Comparison of ENCODE assay signal across 12 cellular contexts in the genomic region with DNA sequence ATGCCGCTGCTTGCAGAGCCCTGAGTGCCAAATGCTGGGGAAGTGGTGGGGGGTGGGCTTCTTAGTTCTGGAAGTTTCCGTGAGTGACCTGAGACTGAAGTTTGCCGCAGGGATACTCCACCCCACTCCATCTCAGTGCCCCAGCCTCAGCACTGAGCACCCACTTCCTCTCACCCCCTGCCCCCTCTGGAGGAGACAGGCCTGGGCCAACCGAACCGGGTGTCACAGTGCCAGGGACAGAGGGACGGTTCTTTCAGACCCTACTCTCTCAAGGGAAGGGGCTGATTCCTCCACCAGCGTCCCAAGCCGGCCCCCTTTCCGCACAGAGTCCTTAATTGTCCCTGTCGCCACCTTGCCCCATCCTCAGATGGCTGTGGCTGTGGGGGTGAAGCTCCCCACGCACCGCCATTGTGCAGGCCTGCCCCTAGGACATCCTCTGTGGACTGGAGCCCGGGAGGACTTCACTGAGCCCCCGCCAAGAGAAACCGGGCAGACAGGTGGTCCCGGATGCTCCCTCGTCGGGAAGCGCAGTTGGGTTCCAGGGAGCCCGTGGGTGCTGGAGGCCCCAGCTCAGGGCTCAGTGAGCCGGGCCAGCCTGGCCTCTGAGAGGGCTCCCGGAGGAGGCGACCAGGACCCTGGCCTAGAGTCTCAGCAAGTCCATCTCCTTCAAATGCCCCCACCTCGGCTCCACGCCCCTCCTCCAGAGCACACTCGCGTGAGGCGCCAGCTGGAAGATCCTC. TPM values are rescaled to one million over a fixed set of nuclear protein-coding genes. Genes with fewer than 3 reads are reported as not detected.
DNase-seq lines count a peak whose midpoint lies in the region; ATAC-seq, FAIRE-seq and TF ChIP-seq lines count a peak whose summit lies in the region.
"Had no signal": no experiment of that assay in that cellular context is flagged by ENCODE, and none has a peak within 500 bp of the region (broad histone marks: within the 10 kb centered on the region; RNA-seq: fewer than 3 reads in every experiment).

No MANE protein-coding gene starts in this region.

- H3K4me3 ChIP-seq in HepG2 (replicated peaks in 1 of 3; ENCODE audit: insufficient read depth in 1 of 3, low read depth in 2 of 3, low read length in 3 of 3), result peak overlapping the region in 2 of 3 experiments; percentile 63 to 78; a peak in 3 of 6 replicates
- no peak overlapping the region for H3K4me3 ChIP-seq in right lobe of liver
- no peak overlapping the region for H3K4me3 ChIP-seq in PC-3 (ENCODE audit: low read length)
- H3K4me3 ChIP-seq in iPS DF 6.9 (ENCODE audit: low read length), result peak overlapping the region; percentile 68; the same call in 1 of the 2 replicates
- H3K4me3 ChIP-seq in thymus (ENCODE audit: low read length), result no peak overlapping the region

- no peaks in the 10 kb centered on the region for H3K79me2 ChIP-seq in HepG2 (ENCODE audit: insufficient read depth, low read length)
- no peaks in the 10 kb centered on the region for H3K79me2 ChIP-seq in PC-3 (ENCODE audit: low read length)

- no peak for TF ChIP-seq POLR2A in HepG2 (IDR thresholded peaks at IDR 0.05; ENCODE audit: insufficient read depth in 1 of 2, low read depth in 2 of 2, low read length in 2 of 2)
- no peak for TF ChIP-seq POLR2A in right lobe of liver (IDR thresholded peaks at IDR 0.05)
- no peak for TF ChIP-seq POLR2A in H54 (IDR thresholded peaks at IDR 0.05; ENCODE audit: low read depth, low read length)

- peak; percentile 3; the same call in 2 of the 3 replicates for ATAC-seq in HepG2
- ATAC-seq in right lobe of liver, result no peak
- no peak for ATAC-seq in PC-3
- no peak for ATAC-seq in GM18502 (IDR thresholded peaks at IDR 0.05; ENCODE audit: poor library complexity, unreplicated experiment)

- H3F3A ChIP-seq in PC-3 (ENCODE audit: low read length, unreplicated experiment), result no peaks in the 10 kb centered on the region

- H3K4me1 ChIP-seq in HepG2 (ENCODE audit: insufficient read depth, low read length) (peaks cover 23% of the 10 kb centered on the region), right lobe of liver (peaks cover 0 to 11% (median 5%) of the 10 kb centered on the region in 4 donors), PC-3 (ENCODE audit: insufficient read depth, low read length) (0 out of 2 replicates have a peak, but pooled peaks cover 11% of the 10 kb centered on the region), iPS DF 6.9 (ENCODE audit: control insufficient read depth, insufficient read depth, low read length) (peaks cover 7% of the 10 kb centered on the region), thymus (ENCODE audit: control insufficient read depth, insufficient read depth, low read length) (peaks cover 32% of the 10 kb centered on the region)

- intact Hi-C loops in HepG2 (cut with micrococcal nuclease; ENCODE audit: unreplicated experiment) (no loop called here), right lobe of liver (cut with DNase I) (no loop called here), PC-3 (cut with micrococcal nuclease) (loop anchor here (10.0 kb wide), 1 partner anchor 58 kb away; no protein-coding TSS in a partner anchor)

- no peak overlapping the region for H3K27ac ChIP-seq in HepG2 (ENCODE audit: extremely low read length, insufficient read depth, low read length)
- H3K27ac ChIP-seq in right lobe of liver, result no peak overlapping the region
- no peak overlapping the region for H3K27ac ChIP-seq in PC-3 (ENCODE audit: low read length)
- no peak overlapping the region for H3K27ac ChIP-seq in iPS DF 6.9 (ENCODE audit: low read length)
- peak overlapping the region; percentile 60 for H3K27ac ChIP-seq in thymus (ENCODE audit: low read depth)
- H3K27ac ChIP-seq: heart left ventricle had no signal

- BruUV-seq in HepG2 (replicated peaks; lab: Mats Ljungman, UMichigan), result no TSS peak
- BruUV-seq in PC-3 (replicated peaks; lab: Mats Ljungman, UMichigan), result no TSS peak

- peak overlapping the region; percentile 91 for H3K4me2 ChIP-seq in HepG2 (ENCODE audit: low read depth, low read length)
- peak overlapping the region; percentile 98; the same call in 1 of the 2 replicates for H3K4me2 ChIP-seq in PC-3 (ENCODE audit: low read length)

- H3K9me3 ChIP-seq in HepG2 (ENCODE audit: low read length) (no peaks in the 10 kb centered on the region), right lobe of liver (no peaks in the 10 kb centered on the region), PC-3 (ENCODE audit: low read length) (no peaks in the 10 kb centered on the region), iPS DF 6.9 (ENCODE audit: control insufficient read depth, insufficient read depth, low read length) (no peaks in the 10 kb centered on the region), thymus (ENCODE audit: control insufficient read depth) (no peaks in the 10 kb centered on the region)
- H3K9me3 ChIP-seq: heart left ventricle had no signal

- TF ChIP-seq EP300 in HepG2 (IDR thresholded peaks at IDR 0.05; ENCODE audit: low read depth in 2 of 2, low read length in 2 of 2) (no peak), HepG2 (CRISPR knock-in tag; IDR thresholded peaks at IDR 0.05; ENCODE audit: borderline replicate concordance) (no peak)

- peaks cover 0 to 15% of the 10 kb centered on the region in 2 experiments; a peak in 3 of 5 replicates for H3K27me3 ChIP-seq in HepG2 (ENCODE audit: control insufficient read depth in 1 of 2, insufficient read depth in 2 of 2, low read length in 2 of 2)
- H3K27me3 ChIP-seq in right lobe of liver, result peaks cover 5 to 19% of the 10 kb centered on the region in 2 donors
- H3K27me3 ChIP-seq in PC-3 (ENCODE audit: low read length), result no peaks in the 10 kb centered on the region
- no peaks in the 10 kb centered on the region; the same call in 1 of the 2 replicates for H3K27me3 ChIP-seq in iPS DF 6.9 (ENCODE audit: control insufficient read depth, insufficient read depth, low read length)
- H3K27me3 ChIP-seq in thymus (ENCODE audit: control insufficient read depth, insufficient read depth), result peaks cover 46% of the 10 kb centered on the region

- DNase-seq in HepG2 (ENCODE audit: low spot score), result no peak
- no peak for DNase-seq in right lobe of liver
- no peak for DNase-seq in PC-3
- DNase-seq in iPS DF 6.9 (ENCODE audit: low read depth, low spot score), result no peak
- DNase-seq in Kasumi-1 (lab: John Stamatoyannopoulos, UW), result no peak
- no peak for DNase-seq in H54 (ENCODE audit: insufficient read length, low spot score)

- H3K9me2 ChIP-seq in PC-3 (replicated peaks; ENCODE audit: low read length), result no peaks in the 10 kb centered on the region

- H3K9ac ChIP-seq in HepG2 (ENCODE audit: insufficient read depth, low read depth, low read length), result no peak overlapping the region
- H3K9ac ChIP-seq in PC-3 (ENCODE audit: low read length), result no peak overlapping the region

- in situ Hi-C loops in HepG2 (cut with HindIII; ENCODE audit: extremely low pct_ligation_motif_present, low pct_unique_long_range_greater_than_20kb), result no loop called here

- TF ChIP-seq RAD21 in HepG2 (CRISPR knock-in tag; IDR thresholded peaks at IDR 0.05), result no peak

- H2AFZ ChIP-seq in HepG2 (ENCODE audit: low read length) (no peak overlapping the region), PC-3 (ENCODE audit: low read length) (no peak overlapping the region)

- FAIRE-seq in HepG2 (lab: Jason Lieb, UNC) (no peak), H54 (lab: Jason Lieb, UNC) (no peak)

- H3K36me3 ChIP-seq in HepG2 (replicated peaks in 1 of 2; ENCODE audit: control insufficient read depth in 1 of 2, insufficient read depth in 2 of 2, low read length in 2 of 2) (no peaks in the 10 kb centered on the region), right lobe of liver (no peaks in the 10 kb centered on the region), PC-3 (ENCODE audit: low read depth, low read length) (no peaks in the 10 kb centered on the region), iPS DF 6.9 (ENCODE audit: control insufficient read depth, insufficient read depth, low read length) (no peaks in the 10 kb centered on the region), thymus (ENCODE audit: control insufficient read depth, insufficient read depth) (no peaks in the 10 kb centered on the region)
- H3K36me3 ChIP-seq: heart left ventricle had no signal

- POLR2A ChIA-PET in HepG2 (lab: Yijun Ruan, JAX), result interaction anchor here (0.5 to 1.5 kb wide), 3 partner anchors 19 to 235 kb away, joined by 3 read pairs; no protein-coding TSS in a partner anchor
- POLR2A ChIA-PET in PC-3 (lab: Charles Lee; ENCODE audit: unreplicated experiment), result no interaction called here

- WGBS in HepG2 (ENCODE audit: low lambda C conversion rate), result 25% methylated on average over 16 of the region's 28 CpGs
- WGBS in right lobe of liver (ENCODE audit: insufficient coverage, low coverage, low lambda C conversion rate, missing lambda C conversion rate), result 21% methylated on average over 4 of the region's 28 CpGs
- no CpG with 5 or more reads among the region's 28 CpGs for WGBS in iPS DF 6.9 (ENCODE audit: insufficient coverage, insufficient read length)
- 41% methylated on average over 28 of the region's 28 CpGs for WGBS in thymus

- TF ChIP-seq CTCF in HepG2 (CRISPR knock-in tag; IDR thresholded peaks at IDR 0.05), result no peak
- TF ChIP-seq CTCF in right lobe of liver (IDR thresholded peaks at IDR 0.05), result no peak
- TF ChIP-seq CTCF in PC-3 (conservative IDR thresholded peaks at IDR 0.05; ENCODE audit: low read depth, low read length), result no peak

- CTCF ChIA-PET in HepG2 (lab: Yijun Ruan, JAX; ENCODE audit: low intra/inter-chr PET ratio, low total read pairs) (interaction anchor here (1.2 to 1.8 kb wide), 3 partner anchors 8 to 21 kb away, joined by 3 to 12 read pairs (median 3); no protein-coding TSS in a partner anchor), PC-3 (lab: Charles Lee) (interaction anchor here (0.5 kb wide), 1 partner anchor 20 kb away, joined by 4 read pairs; no protein-coding TSS in a partner anchor)

- H4K20me1 ChIP-seq in HepG2 (ENCODE audit: insufficient read depth, low read length) (no peaks in the 10 kb centered on the region), PC-3 (ENCODE audit: low read length) (no peaks in the 10 kb centered on the region)

RNA-seq across cellular contexts. Expression of gene KREMEN2, which starts 1.6 kb away (rescaled TPM):
- 0.51 and 1.2 TPM in 2 replicates for total RNA-seq in HepG2 (2016; rRNA removed; fragmentation: Illumina TruSeq; extraction: Trizol)
- not detected in 2 replicates for total RNA-seq in HepG2 (2016; cell fraction: cytosol; rRNA removed; fragmentation: Illumina TruSeq; extraction: Trizol; ENCODE audit: low read depth)
- 0.37 and 1.4 TPM in 2 replicates for total RNA-seq in HepG2 (2016; cell fraction: insoluble cytoplasmic fraction; rRNA removed; fragmentation: Illumina TruSeq; extraction: Trizol)
- 0.25 and 0.31 TPM in 2 replicates for total RNA-seq in HepG2 (2016; cell fraction: membrane; rRNA removed; fragmentation: Illumina TruSeq; extraction: Trizol)
- 0.84 and 0.88 TPM in 2 replicates for total RNA-seq in HepG2 (2016; cell fraction: nucleus; rRNA removed; fragmentation: Illumina TruSeq; extraction: Trizol)
- polyA plus RNA-seq in HepG2 (2011; rRNA removed), result 0.48 and 1.0 TPM in 2 replicates
- 0.50 and 1.1 TPM in 2 replicates for polyA plus RNA-seq in HepG2 (2011; cell fraction: cytosol; rRNA removed)
- polyA plus RNA-seq in HepG2 (2011; cell fraction: nucleus; rRNA removed), result 2.7 and 4.2 TPM in 2 replicates
- polyA plus RNA-seq in HepG2 (2012), result 0.37 and 0.42 TPM in 2 replicates
- polyA plus RNA-seq in HepG2 (2016; cell fraction: cytosol; fragmentation: Illumina TruSeq; extraction: Trizol; ENCODE audit: low read depth), result 0.07 and 0.14 TPM in 2 replicates
- polyA plus RNA-seq in HepG2 (2016; cell fraction: insoluble cytoplasmic fraction; fragmentation: Illumina TruSeq; extraction: Trizol; ENCODE audit: low read depth), result 0.38 and 0.40 TPM in 2 replicates
- polyA plus RNA-seq in HepG2 (2016; cell fraction: membrane; fragmentation: Illumina TruSeq; extraction: Trizol; ENCODE audit: low read depth), result 0.12 and 0.13 TPM in 2 replicates
- polyA plus RNA-seq in HepG2 (2016; cell fraction: nucleus; fragmentation: Illumina TruSeq; extraction: Trizol; ENCODE audit: insufficient read depth, low read depth), result 0.93 and 1.5 TPM in 2 replicates
- 0.33 and 0.68 TPM in 2 replicates for polyA minus RNA-seq in HepG2 (2011; rRNA and poly(A)+ RNA removed; ENCODE audit: low replicate concordance)
- polyA minus RNA-seq in HepG2 (2011; cell fraction: cytosol; rRNA and poly(A)+ RNA removed), result 0.49 and 0.62 TPM in 2 replicates
- not detected in 2 replicates for polyA minus RNA-seq in HepG2 (2011; cell fraction: nucleus; rRNA and poly(A)+ RNA removed)
- not detected for total RNA-seq in right lobe of liver
- total RNA-seq in PC-3 (2014; rRNA removed), result 3.6 and 7.1 TPM in 2 replicates
- polyA plus RNA-seq in thymus, result 3.1 TPM
- total RNA-seq: endothelial cell of umbilical vein, lung microvascular endothelial cell, pulmonary artery endothelial cell had no signal
- polyA plus RNA-seq: endothelial cell of umbilical vein, heart left ventricle had no signal

RNA-seq across cellular contexts. Expression of gene PAQR4, which starts 6.6 kb away (rescaled TPM):
- total RNA-seq in HepG2 (2016; rRNA removed; fragmentation: Illumina TruSeq; extraction: Trizol) (15.6 and 24.8 TPM in 2 replicates), right lobe of liver (1 to 10 TPM in 4 of 6 experiments, under 1 TPM in 2; 0.93 to 6.1 (median 3.3) TPM), PC-3 (2014; rRNA removed) (37.9 and 45.0 TPM in 2 replicates)
- 7.8 and 8.9 TPM in 2 replicates for total RNA-seq in HepG2 (2016; cell fraction: cytosol; rRNA removed; fragmentation: Illumina TruSeq; extraction: Trizol; ENCODE audit: low read depth)
- total RNA-seq in HepG2 (2016; cell fraction: insoluble cytoplasmic fraction; rRNA removed; fragmentation: Illumina TruSeq; extraction: Trizol), result 13.6 and 26.2 TPM in 2 replicates
- total RNA-seq in HepG2 (2016; cell fraction: membrane; rRNA removed; fragmentation: Illumina TruSeq; extraction: Trizol), result 19.5 and 26.0 TPM in 2 replicates
- 16.6 and 19.1 TPM in 2 replicates for total RNA-seq in HepG2 (2016; cell fraction: nucleus; rRNA removed; fragmentation: Illumina TruSeq; extraction: Trizol)
- polyA plus RNA-seq in HepG2 (2011; rRNA removed) (15.9 and 17.4 TPM in 2 replicates), thymus (9.5 TPM)
- polyA plus RNA-seq in HepG2 (2011; cell fraction: cytosol; rRNA removed), result 11.1 and 17.3 TPM in 2 replicates
- 29.7 and 33.7 TPM in 2 replicates for polyA plus RNA-seq in HepG2 (2011; cell fraction: nucleus; rRNA removed)
- polyA plus RNA-seq in HepG2 (2012), result 6.7 and 7.6 TPM in 2 replicates
- polyA plus RNA-seq in HepG2 (2016; cell fraction: cytosol; fragmentation: Illumina TruSeq; extraction: Trizol; ENCODE audit: low read depth), result 6.6 and 8.9 TPM in 2 replicates
- polyA plus RNA-seq in HepG2 (2016; cell fraction: insoluble cytoplasmic fraction; fragmentation: Illumina TruSeq; extraction: Trizol; ENCODE audit: low read depth), result 15.6 and 18.9 TPM in 2 replicates
- 15.5 and 18.8 TPM in 2 replicates for polyA plus RNA-seq in HepG2 (2016; cell fraction: membrane; fragmentation: Illumina TruSeq; extraction: Trizol; ENCODE audit: low read depth)
- polyA plus RNA-seq in HepG2 (2016; cell fraction: nucleus; fragmentation: Illumina TruSeq; extraction: Trizol; ENCODE audit: insufficient read depth, low read depth), result 35.6 and 37.9 TPM in 2 replicates
- 34.1 and 50.0 TPM in 2 replicates for polyA minus RNA-seq in HepG2 (2011; rRNA and poly(A)+ RNA removed; ENCODE audit: low replicate concordance)
- 12.6 and 13.7 TPM in 2 replicates for polyA minus RNA-seq in HepG2 (2011; cell fraction: cytosol; rRNA and poly(A)+ RNA removed)
- polyA minus RNA-seq in HepG2 (2011; cell fraction: nucleus; rRNA and poly(A)+ RNA removed), result 4.7 and 6.1 TPM in 2 replicates

RNA-seq across cellular contexts. Expression of gene PKMYT1, which starts 17.7 kb away (rescaled TPM):
- 8.4 and 27.8 TPM in 2 replicates for total RNA-seq in HepG2 (2016; rRNA removed; fragmentation: Illumina TruSeq; extraction: Trizol)
- total RNA-seq in HepG2 (2016; cell fraction: cytosol; rRNA removed; fragmentation: Illumina TruSeq; extraction: Trizol; ENCODE audit: low read depth), result 8.3 and 10.7 TPM in 2 replicates
- total RNA-seq in HepG2 (2016; cell fraction: insoluble cytoplasmic fraction; rRNA removed; fragmentation: Illumina TruSeq; extraction: Trizol), result 8.6 and 25.9 TPM in 2 replicates
- total RNA-seq in HepG2 (2016; cell fraction: membrane; rRNA removed; fragmentation: Illumina TruSeq; extraction: Trizol), result 12.7 and 13.0 TPM in 2 replicates
- total RNA-seq in HepG2 (2016; cell fraction: nucleus; rRNA removed; fragmentation: Illumina TruSeq; extraction: Trizol), result 27.2 and 33.5 TPM in 2 replicates
- polyA plus RNA-seq in HepG2 (2011; rRNA removed), result 6.6 and 7.0 TPM in 2 replicates
- 1.9 and 8.9 TPM in 2 replicates for polyA plus RNA-seq in HepG2 (2011; cell fraction: cytosol; rRNA removed)
- polyA plus RNA-seq in HepG2 (2011; cell fraction: nucleus; rRNA removed), result 26.5 and 50.1 TPM in 2 replicates
- polyA plus RNA-seq in HepG2 (2012), result 6.9 and 11.9 TPM in 2 replicates
- polyA plus RNA-seq in HepG2 (2016; cell fraction: cytosol; fragmentation: Illumina TruSeq; extraction: Trizol; ENCODE audit: low read depth), result 5.7 and 6.3 TPM in 2 replicates
- 14.9 and 16.6 TPM in 2 replicates for polyA plus RNA-seq in HepG2 (2016; cell fraction: insoluble cytoplasmic fraction; fragmentation: Illumina TruSeq; extraction: Trizol; ENCODE audit: low read depth)
- 6.9 and 8.9 TPM in 2 replicates for polyA plus RNA-seq in HepG2 (2016; cell fraction: membrane; fragmentation: Illumina TruSeq; extraction: Trizol; ENCODE audit: low read depth)
- 68.0 and 69.8 TPM in 2 replicates for polyA plus RNA-seq in HepG2 (2016; cell fraction: nucleus; fragmentation: Illumina TruSeq; extraction: Trizol; ENCODE audit: insufficient read depth, low read depth)
- 9.6 and 11.3 TPM in 2 replicates for polyA minus RNA-seq in HepG2 (2011; rRNA and poly(A)+ RNA removed; ENCODE audit: low replicate concordance)
- polyA minus RNA-seq in HepG2 (2011; cell fraction: cytosol; rRNA and poly(A)+ RNA removed), result 3.5 and 4.1 TPM in 2 replicates
- 9.4 and 9.8 TPM in 2 replicates for polyA minus RNA-seq in HepG2 (2011; cell fraction: nucleus; rRNA and poly(A)+ RNA removed)
- 1 to 10 TPM in 5 of 6 experiments, under 1 TPM in 1; 0.68 to 6.5 (median 1.7) TPM for total RNA-seq in right lobe of liver
- total RNA-seq in PC-3 (2014; rRNA removed), result 51.9 and 109 TPM in 2 replicates
- 5.3 TPM for polyA plus RNA-seq in thymus

RNA-seq across cellular contexts. Expression of gene CLDN9, which starts 50.2 kb away (rescaled TPM):
- total RNA-seq in HepG2 (2016; rRNA removed; fragmentation: Illumina TruSeq; extraction: Trizol), result 0.08 and 0.15 TPM in 2 replicates
- not detected in 2 replicates for total RNA-seq in HepG2 (2016; cell fraction: cytosol; rRNA removed; fragmentation: Illumina TruSeq; extraction: Trizol; ENCODE audit: low read depth)
- 0.09 and 0.11 TPM in 2 replicates for total RNA-seq in HepG2 (2016; cell fraction: insoluble cytoplasmic fraction; rRNA removed; fragmentation: Illumina TruSeq; extraction: Trizol)
- 0.09 and 0.14 TPM in 2 replicates for total RNA-seq in HepG2 (2016; cell fraction: membrane; rRNA removed; fragmentation: Illumina TruSeq; extraction: Trizol)
- total RNA-seq in HepG2 (2016; cell fraction: nucleus; rRNA removed; fragmentation: Illumina TruSeq; extraction: Trizol), result not detected in 2 replicates
- 0.26 and 0.48 TPM in 2 replicates for polyA plus RNA-seq in HepG2 (2011; rRNA removed)
- 0.26 and 0.52 TPM in 2 replicates for polyA plus RNA-seq in HepG2 (2011; cell fraction: cytosol; rRNA removed)
- 2.1 and 2.4 TPM in 2 replicates for polyA plus RNA-seq in HepG2 (2011; cell fraction: nucleus; rRNA removed)
- 0.32 and 0.53 TPM in 2 replicates for polyA plus RNA-seq in HepG2 (2012)
- 0.08 and 0.20 TPM in 2 replicates for polyA plus RNA-seq in HepG2 (2016; cell fraction: cytosol; fragmentation: Illumina TruSeq; extraction: Trizol; ENCODE audit: low read depth)
- 0.15 and 0.17 TPM in 2 replicates for polyA plus RNA-seq in HepG2 (2016; cell fraction: insoluble cytoplasmic fraction; fragmentation: Illumina TruSeq; extraction: Trizol; ENCODE audit: low read depth)
- 0.15 TPM in 1 of 2 replicates, not detected in the other for polyA plus RNA-seq in HepG2 (2016; cell fraction: membrane; fragmentation: Illumina TruSeq; extraction: Trizol; ENCODE audit: low read depth)
- 1.1 and 1.3 TPM in 2 replicates for polyA plus RNA-seq in HepG2 (2016; cell fraction: nucleus; fragmentation: Illumina TruSeq; extraction: Trizol; ENCODE audit: insufficient read depth, low read depth)
- polyA minus RNA-seq in HepG2 (2011; rRNA and poly(A)+ RNA removed; ENCODE audit: low replicate concordance), result 0.26 and 1.1 TPM in 2 replicates
- 0.44 and 0.79 TPM in 2 replicates for polyA minus RNA-seq in HepG2 (2011; cell fraction: cytosol; rRNA and poly(A)+ RNA removed)
- polyA minus RNA-seq in HepG2 (2011; cell fraction: nucleus; rRNA and poly(A)+ RNA removed), result 0.77 and 0.99 TPM in 2 replicates
- 1 to 10 TPM in 2 of 6 experiments, under 1 TPM in 4; 0.25 to 1.7 (median 0.92) TPM for total RNA-seq in right lobe of liver
- total RNA-seq in PC-3 (2014; rRNA removed), result 0.33 and 1.2 TPM in 2 replicates
- 0.98 TPM for polyA plus RNA-seq in thymus
- total RNA-seq: endothelial cell of umbilical vein, lung microvascular endothelial cell, pulmonary artery endothelial cell had no signal

RNA-seq across cellular contexts. Expression of gene FLYWCH1, which starts 50.8 kb away (rescaled TPM):
- total RNA-seq in HepG2 (2016; rRNA removed; fragmentation: Illumina TruSeq; extraction: Trizol), result 9.9 and 12.4 TPM in 2 replicates
- total RNA-seq in HepG2 (2016; cell fraction: cytosol; rRNA removed; fragmentation: Illumina TruSeq; extraction: Trizol; ENCODE audit: low read depth), result 2.1 and 2.4 TPM in 2 replicates
- 7.4 and 12.0 TPM in 2 replicates for total RNA-seq in HepG2 (2016; cell fraction: insoluble cytoplasmic fraction; rRNA removed; fragmentation: Illumina TruSeq; extraction: Trizol)
- total RNA-seq in HepG2 (2016; cell fraction: membrane; rRNA removed; fragmentation: Illumina TruSeq; extraction: Trizol), result 5.7 and 6.7 TPM in 2 replicates
- total RNA-seq in HepG2 (2016; cell fraction: nucleus; rRNA removed; fragmentation: Illumina TruSeq; extraction: Trizol), result 7.5 and 8.9 TPM in 2 replicates
- 7.3 and 11.3 TPM in 2 replicates for polyA plus RNA-seq in HepG2 (2011; rRNA removed)
- polyA plus RNA-seq in HepG2 (2011; cell fraction: cytosol; rRNA removed), result 7.4 and 13.0 TPM in 2 replicates
- polyA plus RNA-seq in HepG2 (2011; cell fraction: nucleus; rRNA removed), result 19.4 and 20.7 TPM in 2 replicates
- 4.8 and 9.8 TPM in 2 replicates for polyA plus RNA-seq in HepG2 (2012)
- 1.4 and 1.7 TPM in 2 replicates for polyA plus RNA-seq in HepG2 (2016; cell fraction: cytosol; fragmentation: Illumina TruSeq; extraction: Trizol; ENCODE audit: low read depth)
- 9.4 and 11.6 TPM in 2 replicates for polyA plus RNA-seq in HepG2 (2016; cell fraction: insoluble cytoplasmic fraction; fragmentation: Illumina TruSeq; extraction: Trizol; ENCODE audit: low read depth)
- 5.2 and 5.3 TPM in 2 replicates for polyA plus RNA-seq in HepG2 (2016; cell fraction: membrane; fragmentation: Illumina TruSeq; extraction: Trizol; ENCODE audit: low read depth)
- 18.2 and 22.5 TPM in 2 replicates for polyA plus RNA-seq in HepG2 (2016; cell fraction: nucleus; fragmentation: Illumina TruSeq; extraction: Trizol; ENCODE audit: insufficient read depth, low read depth)
- polyA minus RNA-seq in HepG2 (2011; rRNA and poly(A)+ RNA removed; ENCODE audit: low replicate concordance), result 19.9 and 35.0 TPM in 2 replicates
- 6.9 and 10.6 TPM in 2 replicates for polyA minus RNA-seq in HepG2 (2011; cell fraction: cytosol; rRNA and poly(A)+ RNA removed)
- polyA minus RNA-seq in HepG2 (2011; cell fraction: nucleus; rRNA and poly(A)+ RNA removed), result 6.5 and 7.6 TPM in 2 replicates
- total RNA-seq in right lobe of liver, result 10 to 100 TPM in 5 of 6 experiments, 1 to 10 TPM in 1; 9.3 to 19.8 (median 15.1) TPM
- total RNA-seq in PC-3 (2014; rRNA removed), result 41.4 and 54.7 TPM in 2 replicates
- 34.1 TPM for polyA plus RNA-seq in thymus

Comparison
In these comparisons a context has a peak if more than half of its experiments do, and no peak if none do; other contexts are left out.
1. H3K4me3 ChIP-seq: peak in HepG2 (2 of 3) and iPS DF 6.9 (single experiment); none in right lobe of liver (0 of 3), PC-3 (single experiment) and thymus (single experiment).